Comparison of ENCODE assay signal across 1 cellular context in the genomic region with DNA sequence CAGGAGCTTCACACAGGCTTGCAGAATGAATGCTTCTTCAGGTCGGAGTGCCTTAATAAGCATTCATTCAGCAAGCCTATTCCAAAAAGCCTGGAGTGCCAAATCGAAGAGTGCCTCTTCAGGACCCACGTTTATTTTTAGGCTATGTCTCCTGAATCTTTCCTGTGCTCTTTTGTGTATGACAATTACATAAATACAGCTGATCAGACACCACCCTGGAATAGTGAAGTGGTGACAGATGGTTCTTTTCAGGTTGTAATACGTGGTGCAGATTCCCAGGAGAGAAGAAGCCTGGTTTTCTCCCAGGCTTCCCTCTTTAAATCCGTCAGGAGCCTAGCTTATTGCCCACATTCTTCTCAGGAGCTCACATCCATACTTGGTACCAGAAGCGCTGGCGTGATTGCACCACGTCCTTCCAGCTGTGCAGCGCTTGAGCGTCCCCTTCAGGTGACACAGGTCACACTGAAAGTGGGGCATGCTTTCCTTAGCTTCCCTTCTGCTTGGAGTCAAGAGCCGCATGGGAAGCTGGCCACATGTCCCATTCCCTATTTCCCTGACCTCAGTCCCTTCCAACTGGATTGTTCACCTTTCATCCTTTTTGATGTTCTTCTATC.
TF ChIP-seq lines count a peak whose summit lies in the region.

No MANE protein-coding gene starts in this region.

TF ChIP-seq in H1, 55 proteins besides CTCF, POLR2A, EP300 and RAD21 (continued from another document):
- TF ChIP-seq ATF2 (IDR thresholded peaks at IDR 0.05; ENCODE audit: low read length) (no peak), ATF3 (IDR thresholded peaks at IDR 0.05; ENCODE audit: insufficient read depth, low read depth, low read length) (no peak)
